Comparison of ENCODE assay signal across 7 cellular contexts in genomic region chr15:20666410-20666809, GRCh38.
DNase-seq lines count a peak whose midpoint lies in the region; ATAC-seq, FAIRE-seq and TF ChIP-seq lines count a peak whose summit lies in the region.
"Not testable (repeated sequence)": the region's sequence is repeated elsewhere in the genome, so short reads cannot be mapped to it uniquely, and the experiment has no call there.

No MANE protein-coding gene starts in this region.

- TF ChIP-seq RAD21 in GM12878 (IDR thresholded peaks at IDR 0.05; ENCODE audit: insufficient read depth, low read depth, low read length), result not testable (repeated sequence)

- not testable (repeated sequence) for DNase-seq in GM19239 (ENCODE audit: insufficient read length, low spot score); GM12878 (ENCODE audit: low read depth, low spot score); lower lobe of right lung; stimulated activated effector memory CD8-positive, alpha-beta T cell treated with anti-CD3 and anti-CD28 coated beads, Interleukin-12 subunit alpha, Interleukin-12 subunit beta, amount 100 ng/mL, for 72 hours (ENCODE audit: low spot score in 2 of 2)
- DNase-seq in Karpas-422, result peak; percentile 19
- DNase-seq in RPMI8226, result peak; percentile 30

- not testable (repeated sequence) for H3K36me3 ChIP-seq in Karpas-422 (ENCODE audit: insufficient read depth, low read length); GM12878 (ENCODE audit: control insufficient read depth in 2 of 2, insufficient read depth in 2 of 2, low read length in 1 of 2); lower lobe of right lung

- RAD21 ChIA-PET in GM12878 (lab: Charles Lee; ENCODE audit: unreplicated experiment), result not testable (repeated sequence)

- not testable (repeated sequence) for H3K4me3 ChIP-seq in Karpas-422 (ENCODE audit: low read length); GM12878; lower lobe of right lung

- not testable (repeated sequence) for H3K9ac ChIP-seq in Karpas-422 (ENCODE audit: low read length); GM12878 (ENCODE audit: control insufficient read depth, insufficient read depth, low read length)

- 25% methylated on average over 3 of the region's 3 CpGs for WGBS in GM12878 (ENCODE audit: insufficient coverage, insufficient replicate concordance, low lambda C conversion rate, missing lambda C conversion rate)

- not testable (repeated sequence) for H3K4me3 Mint-ChIP-seq in stimulated activated effector memory CD8-positive, alpha-beta T cell treated with anti-CD3 and anti-CD28 coated beads, Interleukin-12 subunit alpha, Interleukin-12 subunit beta, amount 100 ng/mL, for 72 hours

- not testable (repeated sequence) for TF ChIP-seq EP300 in GM12878 (IDR thresholded peaks at IDR 0.05; ENCODE audit: borderline replicate concordance in 1 of 2, control insufficient read depth in 1 of 2, low read depth in 2 of 2, low read length in 2 of 2)

- intact Hi-C loops in GM12878 (cut with micrococcal nuclease; ENCODE audit: unreplicated experiment); lower lobe of right lung (cut with DNase I): not testable (repeated sequence)

- not testable (repeated sequence) for H3K4me1 Mint-ChIP-seq in stimulated activated effector memory CD8-positive, alpha-beta T cell treated with anti-CD3 and anti-CD28 coated beads, Interleukin-12 subunit alpha, Interleukin-12 subunit beta, amount 100 ng/mL, for 72 hours

- ATAC-seq in GM12878, result not testable (repeated sequence)
- ATAC-seq in lower lobe of right lung, result peak; percentile 26 to 44
- ATAC-seq in stimulated activated effector memory CD8-positive, alpha-beta T cell treated with anti-CD3 and anti-CD28 coated beads, Interleukin-12 subunit alpha, Interleukin-12 subunit beta, amount 100 ng/mL, for 72 hours, result peak; percentile 47

- SMC1A ChIA-PET in GM12878 (lab: Charles Lee; ENCODE audit: uncharacterized antibody, unreplicated experiment), result not testable (repeated sequence)

- H3K9me3 Mint-ChIP-seq in stimulated activated effector memory CD8-positive, alpha-beta T cell treated with anti-CD3 and anti-CD28 coated beads, Interleukin-12 subunit alpha, Interleukin-12 subunit beta, amount 100 ng/mL, for 72 hours, result not testable (repeated sequence)

- peak; percentile 63 for FAIRE-seq in GM19239 (lab: Jason Lieb, UNC)
- FAIRE-seq in GM12878 (lab: Jason Lieb, UNC), result peak; percentile 81
- FAIRE-seq in colon (lab: Jason Lieb, UNC), result peak; percentile 57

- TF ChIP-seq POLR2A in GM12878 (IDR thresholded peaks at IDR 0.05; ENCODE audit: low read depth, low read length), result not testable (repeated sequence)

- TF ChIP-seq CTCF in GM12878 (IDR thresholded peaks at IDR 0.05 in 2 of 3, conservative IDR thresholded peaks at IDR 0.05 in 1 of 3; ENCODE audit: control insufficient read depth in 2 of 3, extremely low read depth in 1 of 3, insufficient read depth in 1 of 3, low read depth in 3 of 3, low read length in 3 of 3); lower lobe of right lung (IDR thresholded peaks at IDR 0.05): not testable (repeated sequence)

- in situ Hi-C loops in GM12878 (cut with MboI), result not testable (repeated sequence)

- not testable (repeated sequence) for H3K79me2 ChIP-seq in Karpas-422 (ENCODE audit: low read length); GM12878 (ENCODE audit: control insufficient read depth, insufficient read depth, low read length)

- not testable (repeated sequence) for BruUV-seq in GM12878 (replicated peaks; lab: Mats Ljungman, UMichigan)

- H3K27ac Mint-ChIP-seq in stimulated activated effector memory CD8-positive, alpha-beta T cell treated with anti-CD3 and anti-CD28 coated beads, Interleukin-12 subunit alpha, Interleukin-12 subunit beta, amount 100 ng/mL, for 72 hours, result not testable (repeated sequence)

- H3K27me3 ChIP-seq in Karpas-422 (ENCODE audit: low read length); GM12878 (replicated peaks in 1 of 2; ENCODE audit: control insufficient read depth in 2 of 2, insufficient read depth in 2 of 2, low read length in 1 of 2); lower lobe of right lung (ENCODE audit: low read depth): not testable (repeated sequence)

- not testable (repeated sequence) for H3K36me3 Mint-ChIP-seq in stimulated activated effector memory CD8-positive, alpha-beta T cell treated with anti-CD3 and anti-CD28 coated beads, Interleukin-12 subunit alpha, Interleukin-12 subunit beta, amount 100 ng/mL, for 72 hours

- not testable (repeated sequence) for H2AFZ ChIP-seq in Karpas-422 (ENCODE audit: low read length); GM12878 (ENCODE audit: control insufficient read depth, low read depth, low read length)

- POLR2A ChIA-PET in GM12878 (lab: Charles Lee), result not testable (repeated sequence)

- not testable (repeated sequence) for H3K9me3 ChIP-seq in Karpas-422 (ENCODE audit: low read length); GM12878 (replicated peaks; ENCODE audit: control insufficient read depth, insufficient read depth, low read length); lower lobe of right lung

- H4K20me1 ChIP-seq in Karpas-422 (ENCODE audit: insufficient read depth, low read depth, low read length); GM12878 (ENCODE audit: control insufficient read depth, insufficient read depth): not testable (repeated sequence)

- not testable (repeated sequence) for H3K27ac ChIP-seq in Karpas-422 (ENCODE audit: low read length); GM12878 (ENCODE audit: control insufficient read depth, insufficient read depth); lower lobe of right lung

- not testable (repeated sequence) for H3K4me2 ChIP-seq in Karpas-422 (ENCODE audit: low read depth, low read length, poor library complexity, severe bottlenecking); GM12878 (ENCODE audit: control insufficient read depth, insufficient read depth)

- CTCF ChIA-PET in GM12878 (lab: Yijun Ruan, JAX), result not testable (repeated sequence)

- H3K9me2 ChIP-seq in Karpas-422 (replicated peaks; ENCODE audit: insufficient read depth, low read length), result not testable (repeated sequence)

- H3K4me1 ChIP-seq in Karpas-422 (ENCODE audit: low read length); GM12878 (ENCODE audit: control insufficient read depth, insufficient read depth, low read length); lower lobe of right lung: not testable (repeated sequence)
